In genomic region chr6:17705428-17705777, GRCh38 we compare ENCODE assay signal across 8 cellular contexts. TPM values are rescaled to one million over a fixed set of nuclear protein-coding genes. Genes with fewer than 3 reads are reported as not detected.
DNase-seq lines count a peak whose midpoint lies in the region; ATAC-seq and TF ChIP-seq lines count a peak whose summit lies in the region.

No MANE protein-coding gene starts in this region.

- H3K27ac ChIP-seq in Panc1 (ENCODE audit: low read length): peak overlapping the region; percentile 95
- H3K27ac ChIP-seq in cingulate gyrus (ENCODE audit: low read depth, low read length): peak overlapping the region; percentile 93
- H3K27ac ChIP-seq in transverse colon: peak overlapping the region; percentile 95 to 99 (median 97)

- POLR2A ChIA-PET in Panc1 (lab: Charles Lee): interaction anchor here (0.6 to 0.9 kb wide), 3 partner anchors 41 to 301 kb away, joined by 4 to 6 read pairs (median 5); partner anchors contain the start of gene FAM8A1

- H3K27me3 ChIP-seq in HAP-1 (ENCODE audit: low read depth): no peaks in the 10 kb centered on the region
- H3K27me3 ChIP-seq in Panc1 (ENCODE audit: control insufficient read depth, insufficient read depth, low read length): no peaks in the 10 kb centered on the region
- no peaks in the 10 kb centered on the region for H3K27me3 ChIP-seq in transverse colon

- in situ Hi-C loops in HAP-1 (cut with MboI; ENCODE audit: low sequenced_read_pairs) (no loop called here), Panc1 (cut with HindIII; ENCODE audit: low pct_unique_long_range_greater_than_20kb, low sequenced_read_pairs) (no loop called here), transverse colon (cut with MboI; ENCODE audit: low pct_ligation_motif_present in 1 of 4, low pct_unique_long_range_greater_than_20kb in 1 of 4, low sequenced_read_pairs in 3 of 4) (no loop called here)

- CTCF ChIA-PET in Panc1 (lab: Charles Lee): no interaction called here

- peak; percentile 20 for ATAC-seq in Panc1

- TF ChIP-seq EP300 in transverse colon (IDR thresholded peaks at IDR 0.05; ENCODE audit: low read depth): no peak

- H3K4me3 ChIP-seq in HAP-1: peak overlapping the region; percentile 94
- H3K4me3 ChIP-seq in Panc1 (ENCODE audit: low read depth in 2 of 2, low read length in 2 of 2): peak overlapping the region; percentile 88 to 90
- peak overlapping the region; percentile 94 for H3K4me3 ChIP-seq in lower leg skin (ENCODE audit: low read depth, poor library complexity, severe bottlenecking)
- peak overlapping the region; percentile 52 to 87 (median 68) for H3K4me3 ChIP-seq in transverse colon

- BruUV-seq in Panc1 (replicated peaks; lab: Mats Ljungman, UMichigan): no TSS peak

- DNase-seq in EH (ENCODE audit: low read depth) (peak; percentile 86), HAP-1 (ENCODE audit: low spot score in 2 of 2) (peak; percentile 39 to 49), Panc1 (ENCODE audit: low read depth, low spot score) (no peak), lower leg skin (ENCODE audit: low spot score in 2 of 2) (no peak), transverse colon (peak; percentile 25), DMS153 (lab: John Stamatoyannopoulos, UW) (no peak), GDM1 (lab: John Stamatoyannopoulos, UW) (no peak)

- H3K4me1 ChIP-seq in HAP-1 (peaks cover 23% of the 10 kb centered on the region), Panc1 (ENCODE audit: control insufficient read depth, insufficient read depth, low read length) (peaks cover 25% of the 10 kb centered on the region), transverse colon (peaks cover 11 to 59% (median 46%) of the 10 kb centered on the region in 4 donors)

- intact Hi-C loops in Panc1 (cut with micrococcal nuclease; ENCODE audit: unreplicated experiment): no loop called here
- intact Hi-C loops in lower leg skin (cut with DNase I; ENCODE audit: low total_unique reads): no loop called here
- intact Hi-C loops in transverse colon (cut with DNase I; ENCODE audit: low total_unique reads): no loop called here

- H3K9me3 ChIP-seq in HAP-1: no peaks in the 10 kb centered on the region
- H3K9me3 ChIP-seq in Panc1 (ENCODE audit: control insufficient read depth, insufficient read depth, low read depth, low read length): no peaks in the 10 kb centered on the region
- no peaks in the 10 kb centered on the region for H3K9me3 ChIP-seq in transverse colon

- TF ChIP-seq POLR2A in lower leg skin (IDR thresholded peaks at IDR 0.05): no peak
- no peak for TF ChIP-seq POLR2A in transverse colon (IDR thresholded peaks at IDR 0.05)

- TF ChIP-seq CTCF in Panc1 (IDR thresholded peaks at IDR 0.05): no peak
- TF ChIP-seq CTCF in lower leg skin (IDR thresholded peaks at IDR 0.05): no peak
- no peak for TF ChIP-seq CTCF in transverse colon (IDR thresholded peaks at IDR 0.05)

- H3K36me3 ChIP-seq in HAP-1 (replicated peaks): no peaks in the 10 kb centered on the region; the same call in 1 of the 2 replicates
- no peaks in the 10 kb centered on the region; the same call in 1 of the 2 replicates for H3K36me3 ChIP-seq in Panc1 (ENCODE audit: control insufficient read depth, insufficient read depth, low read length)
- H3K36me3 ChIP-seq in transverse colon: no peaks in the 10 kb centered on the region

- WGBS in lower leg skin, 2 donors: 1% methylated on average over 10 of the region's 10 CpGs
- 0 to 2% methylated on average over 3 to 10 of the region's 10 CpGs for WGBS in transverse colon (ENCODE audit: low coverage in 1 of 2), 2 donors

RNA-seq across cellular contexts. Expression of gene NUP153, which starts 1.3 kb away (rescaled TPM):
- total RNA-seq in Panc1 (2021; ENCODE audit: unreplicated experiment) (62.0 TPM), lower leg skin (10 to 100 TPM; 35.5 to 42.2 (median 40.5) TPM), transverse colon (10 to 100 TPM; 27.9 to 37.0 (median 32.1) TPM)
- polyA plus RNA-seq in Panc1 (2012; ENCODE audit: insufficient read length): 21.0 TPM

Comparison
In these comparisons a context has a peak if more than half of its experiments do, and no peak if none do; other contexts are left out.
1. DNase-seq: peak in EH (single experiment), HAP-1 (2 of 2) and transverse colon (single experiment); none in Panc1 (single experiment), lower leg skin (0 of 2), DMS153 (single experiment) and GDM1 (single experiment).
2. Peak in every context shown above with its lines, with median percentiles within 50 percentile points of each other: H3K4me3 ChIP-seq and H3K27ac ChIP-seq.